In the genomic region with DNA sequence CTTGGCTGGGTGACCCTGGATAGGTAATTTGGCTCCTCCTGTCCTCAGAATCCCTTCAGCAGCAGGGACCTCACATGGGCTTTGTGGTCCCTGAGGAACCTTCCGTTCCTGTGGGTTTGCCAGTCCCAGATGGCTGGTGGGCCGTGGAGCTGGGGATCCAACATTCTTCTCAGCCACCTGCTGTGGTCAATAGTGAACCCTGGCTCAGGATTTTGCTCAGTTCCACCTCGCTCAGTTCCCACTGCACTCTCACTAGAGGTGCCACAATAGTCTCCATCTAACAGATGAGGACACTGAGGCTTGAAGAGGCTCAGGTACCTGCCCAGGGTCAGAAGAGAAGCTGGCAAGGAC, we compare ENCODE assay signal across 1 cellular context.
TF ChIP-seq lines count a peak whose summit lies in the region.

No MANE protein-coding gene starts in this region.

TF ChIP-seq in H1, 55 proteins besides CTCF, POLR2A, EP300 and RAD21:
- TF ChIP-seq CREB1 (IDR thresholded peaks at IDR 0.05): no peak
- TF ChIP-seq TAF1 (IDR thresholded peaks at IDR 0.05; ENCODE audit: low read depth, low read length): no peak
- no peak for TF ChIP-seq KDM4A (IDR thresholded peaks at IDR 0.05; ENCODE audit: low read depth, low read length, severe bottlenecking)
- no peak for TF ChIP-seq NANOG (IDR thresholded peaks at IDR 0.05; ENCODE audit: insufficient read depth, low read depth, low read length, poor library complexity, severe bottlenecking)
- TF ChIP-seq FOSL1 (IDR thresholded peaks at IDR 0.05; ENCODE audit: insufficient read depth, low read depth, low read length): no peak
- TF ChIP-seq SP2 (IDR thresholded peaks at IDR 0.05; ENCODE audit: low read length): no peak
- TF ChIP-seq NRF1 (IDR thresholded peaks at IDR 0.05; ENCODE audit: low read depth, low read length): no peak
- no peak for TF ChIP-seq ZNF274 (IDR thresholded peaks at IDR 0.05; ENCODE audit: borderline replicate concordance, extremely low read depth, low read length)
- TF ChIP-seq SIRT6 (IDR thresholded peaks at IDR 0.05; ENCODE audit: low read length): no peak
- no peak for TF ChIP-seq BRCA1 (IDR thresholded peaks at IDR 0.05; ENCODE audit: low read depth, low read length)
- no peak for TF ChIP-seq ASH2L (IDR thresholded peaks at IDR 0.05; ENCODE audit: low read length)
- no peak for TF ChIP-seq GTF2F1 (IDR thresholded peaks at IDR 0.05; ENCODE audit: borderline replicate concordance, low read depth, low read length)
- TF ChIP-seq TAF7 (optimal IDR thresholded peaks at IDR 0.05; ENCODE audit: borderline replicate concordance, low read depth, low read length): no peak
